Comparison of ENCODE assay signal across 25 cellular contexts in genomic region chr10:7886056-7886455, GRCh38.
DNase-seq lines count a peak whose midpoint lies in the region; ATAC-seq, FAIRE-seq and TF ChIP-seq lines count a peak whose summit lies in the region.
"Had no signal": no experiment of that assay in that cellular context is flagged by ENCODE, and none has a peak within 500 bp of the region (broad histone marks: within the 10 kb centered on the region; RNA-seq: fewer than 3 reads in every experiment).

No MANE protein-coding gene starts in this region.

- 95% methylated on average over 2 of the region's 2 CpGs for WGBS in mammary epithelial cell (ENCODE audit: low coverage, missing lambda C conversion rate)

- BruUV-seq in Calu3 (replicated peaks; lab: Mats Ljungman, UMichigan) (no TSS peak), mammary epithelial cell (replicated peaks; lab: Mats Ljungman, UMichigan) (no TSS peak)

- H3K27me3 Mint-ChIP-seq in Calu3 (ENCODE audit: unreplicated experiment): no peaks in the 10 kb centered on the region
- no peaks in the 10 kb centered on the region for H3K27me3 Mint-ChIP-seq in activated CD8-positive, alpha-beta T cell treated with anti-CD3 and anti-CD28 coated beads, Interleukin-2, amount 10 ng/mL, durations not matched to agents 7 days and 5 days (ENCODE audit: low read depth)
- no peaks in the 10 kb centered on the region for H3K27me3 Mint-ChIP-seq in activated naive CD4-positive, alpha-beta T cell treated with anti-CD3 and anti-CD28 coated beads, Interleukin-2, amount 10 ng/mL, durations not matched to agents 7 days and 5 days

- H2AFZ ChIP-seq in mammary epithelial cell (ENCODE audit: low read depth, low read length): no peak overlapping the region
- no peak overlapping the region for H2AFZ ChIP-seq in keratinocyte (ENCODE audit: control insufficient read depth, low read length)

- TF ChIP-seq CTCF in Calu3 (IDR thresholded peaks at IDR 0.05; ENCODE audit: unreplicated experiment) (no peak), HEK293 (tag by site-specific recombination; IDR thresholded peaks at IDR 0.05) (no peak), mammary epithelial cell (conservative IDR thresholded peaks at IDR 0.05 in 1 of 2, IDR thresholded peaks at IDR 0.05 in 1 of 2; ENCODE audit: extremely low read depth in 1 of 2, insufficient read depth in 1 of 2, low read depth in 1 of 2, low read length in 2 of 2) (no peak), keratinocyte (optimal IDR thresholded peaks at IDR 0.05 in 1 of 3, IDR thresholded peaks at IDR 0.05 in 1 of 3, conservative IDR thresholded peaks at IDR 0.05 in 1 of 3; ENCODE audit: extremely low read depth in 1 of 3, insufficient read depth in 2 of 3, low read length in 3 of 3) (no peak)

- no peaks in the 10 kb centered on the region for H3K36me3 Mint-ChIP-seq in Calu3 (ENCODE audit: insufficient read depth, unreplicated experiment)
- H3K36me3 Mint-ChIP-seq in activated CD8-positive, alpha-beta T cell treated with anti-CD3 and anti-CD28 coated beads, Interleukin-2, amount 10 ng/mL, durations not matched to agents 7 days and 5 days (ENCODE audit: low read depth): no peaks in the 10 kb centered on the region
- H3K36me3 Mint-ChIP-seq in activated naive CD4-positive, alpha-beta T cell treated with anti-CD3 and anti-CD28 coated beads, Interleukin-2, amount 10 ng/mL, durations not matched to agents 7 days and 5 days: no peaks in the 10 kb centered on the region

- DNase-seq in Calu3: peak; percentile 4
- DNase-seq in mammary epithelial cell: peak; percentile 7
- DNase-seq in keratinocyte (ENCODE audit: low read depth, low spot score): no peak
- DNase-seq in NCI-H1694 (lab: John Stamatoyannopoulos, UW): no peak
- no peak for DNase-seq in AG08396 (ENCODE audit: low spot score)
- DNase-seq in activated CD8-positive, alpha-beta T cell treated with anti-CD3 and anti-CD28 coated beads, Interleukin-2, amount 10 ng/mL, durations not matched to agents 7 days and 5 days: no peak
- DNase-seq in activated naive CD4-positive, alpha-beta T cell treated with anti-CD3 and anti-CD28 coated beads, Interleukin-2, amount 10 ng/mL, durations not matched to agents 7 days and 5 days: no peak
- DNase-seq: ACHN; CD8-positive, alpha-beta T cell; DMS79; Kasumi-1; MM.1S; NCI-H1092; NCI-H1436; NCI-H1930; NCI-H226; NCI-H510A treated with DMSO at 0.1 percent for 48 hours; NCI-H82; RPMI8226; SHP77 treated with DMSO at 0.1 percent for 48 hours had no signal

- H3K9me3 ChIP-seq in HEK293 (ENCODE audit: control insufficient read depth, insufficient read depth, low read depth, low read length) (no peaks in the 10 kb centered on the region), mammary epithelial cell (replicated peaks; ENCODE audit: insufficient read depth, low read length) (no peaks in the 10 kb centered on the region), keratinocyte (ENCODE audit: control insufficient read depth, low read depth, low read length) (no peaks in the 10 kb centered on the region)
- H3K9me3 ChIP-seq: BLaER1 treated with 17β-estradiol and CSF1 and Interleukin-3, amounts not matched to agents 10 nM and 100 nM had no signal

- no peaks in the 10 kb centered on the region for H4K20me1 ChIP-seq in mammary epithelial cell (ENCODE audit: insufficient read depth, low read length)
- no peaks in the 10 kb centered on the region for H4K20me1 ChIP-seq in keratinocyte (ENCODE audit: control insufficient read depth, extremely low read depth, insufficient read depth, low read length)

- H3K4me1 ChIP-seq in HEK293 (ENCODE audit: control insufficient read depth, insufficient read depth, low read length) (peaks cover 4% of the 10 kb centered on the region), mammary epithelial cell (ENCODE audit: insufficient read depth, low read length) (no peaks in the 10 kb centered on the region), keratinocyte (ENCODE audit: control insufficient read depth, extremely low read depth, insufficient read depth, low read length) (no peaks in the 10 kb centered on the region)
- H3K4me1 ChIP-seq: BLaER1 treated with 17β-estradiol and CSF1 and Interleukin-3, amounts not matched to agents 10 nM and 100 nM had no signal

- H3K4me3 Mint-ChIP-seq in Calu3 (ENCODE audit: low read depth, unreplicated experiment): no peak overlapping the region
- no peak overlapping the region for H3K4me3 Mint-ChIP-seq in activated CD8-positive, alpha-beta T cell treated with anti-CD3 and anti-CD28 coated beads, Interleukin-2, amount 10 ng/mL, durations not matched to agents 7 days and 5 days
- no peak overlapping the region for H3K4me3 Mint-ChIP-seq in activated naive CD4-positive, alpha-beta T cell treated with anti-CD3 and anti-CD28 coated beads, Interleukin-2, amount 10 ng/mL, durations not matched to agents 7 days and 5 days
- H3K4me3 Mint-ChIP-seq: CD8-positive, alpha-beta T cell had no signal

- H3K4me2 ChIP-seq in mammary epithelial cell (ENCODE audit: insufficient read depth, low read depth, low read length) (no peak overlapping the region), keratinocyte (ENCODE audit: control insufficient read depth, extremely low read depth, insufficient read depth, low read depth, low read length) (no peak overlapping the region)
- H3K4me2 ChIP-seq: BLaER1 treated with 17β-estradiol and CSF1 and Interleukin-3, amounts not matched to agents 10 nM and 100 nM had no signal

- H3K27ac Mint-ChIP-seq in Calu3 (ENCODE audit: unreplicated experiment): no peak overlapping the region
- H3K27ac Mint-ChIP-seq in activated CD8-positive, alpha-beta T cell treated with anti-CD3 and anti-CD28 coated beads, Interleukin-2, amount 10 ng/mL, durations not matched to agents 7 days and 5 days: no peak overlapping the region
- H3K27ac Mint-ChIP-seq in activated naive CD4-positive, alpha-beta T cell treated with anti-CD3 and anti-CD28 coated beads, Interleukin-2, amount 10 ng/mL, durations not matched to agents 7 days and 5 days: no peak overlapping the region
- H3K27ac Mint-ChIP-seq: CD8-positive, alpha-beta T cell had no signal

- no peak overlapping the region for H3K4me3 ChIP-seq in HEK293 (ENCODE audit: low read depth, low read length)
- no peak overlapping the region for H3K4me3 ChIP-seq in mammary epithelial cell (replicated peaks in 1 of 3; ENCODE audit: insufficient read depth in 1 of 3, low read depth in 2 of 3, low read length in 3 of 3)
- H3K4me3 ChIP-seq in keratinocyte (ENCODE audit: control insufficient read depth in 2 of 3, extremely low read depth in 1 of 3, insufficient read depth in 2 of 3, low read depth in 1 of 3, low read length in 3 of 3): no peak overlapping the region
- H3K4me3 ChIP-seq: BLaER1 treated with 17β-estradiol and CSF1 and Interleukin-3, amounts not matched to agents 10 nM and 100 nM; SK-N-MC had no signal

- POLR2A ChIA-PET in HEK293 (lab: Yijun Ruan, JAX): no interaction called here
- POLR2A ChIA-PET in activated CD8-positive, alpha-beta T cell treated with anti-CD3 and anti-CD28 coated beads, Interleukin-2, amount 10 ng/mL, durations not matched to agents 7 days and 5 days (lab: Charles Lee): no interaction called here

- H3K4me1 Mint-ChIP-seq in Calu3 (ENCODE audit: low read depth, unreplicated experiment): peaks cover 29% of the 10 kb centered on the region
- peaks cover 3% of the 10 kb centered on the region for H3K4me1 Mint-ChIP-seq in activated CD8-positive, alpha-beta T cell treated with anti-CD3 and anti-CD28 coated beads, Interleukin-2, amount 10 ng/mL, durations not matched to agents 7 days and 5 days (ENCODE audit: low read depth)
- H3K4me1 Mint-ChIP-seq in activated naive CD4-positive, alpha-beta T cell treated with anti-CD3 and anti-CD28 coated beads, Interleukin-2, amount 10 ng/mL, durations not matched to agents 7 days and 5 days: peaks cover 8% of the 10 kb centered on the region

- intact Hi-C loops in Calu3 (cut with micrococcal nuclease; ENCODE audit: unreplicated experiment) (no loop called here), mammary epithelial cell (cut with micrococcal nuclease) (no loop called here)

- H3K36me3 ChIP-seq in HEK293 (ENCODE audit: control insufficient read depth in 2 of 2, insufficient read depth in 1 of 2, low read length in 2 of 2) (no peaks in the 10 kb centered on the region), mammary epithelial cell (ENCODE audit: insufficient read depth, low read length) (no peaks in the 10 kb centered on the region), keratinocyte (ENCODE audit: control insufficient read depth in 2 of 2, extremely low read depth in 1 of 2, insufficient read depth in 2 of 2, low read length in 2 of 2) (no peaks in the 10 kb centered on the region)
- H3K36me3 ChIP-seq: BLaER1 treated with 17β-estradiol and CSF1 and Interleukin-3, amounts not matched to agents 10 nM and 100 nM had no signal

- H3K27me3 ChIP-seq in mammary epithelial cell (ENCODE audit: insufficient read depth, low read length) (no peaks in the 10 kb centered on the region), keratinocyte (ENCODE audit: control insufficient read depth, extremely low read depth, insufficient read depth, low read length) (no peaks in the 10 kb centered on the region)
- H3K27me3 ChIP-seq: BLaER1 treated with 17β-estradiol and CSF1 and Interleukin-3, amounts not matched to agents 10 nM and 100 nM had no signal

- H3K79me2 ChIP-seq in mammary epithelial cell (ENCODE audit: insufficient read depth, low read length): peaks cover 34% of the 10 kb centered on the region
- no peaks in the 10 kb centered on the region for H3K79me2 ChIP-seq in keratinocyte (ENCODE audit: control insufficient read depth, insufficient read depth, low read length)

- H3K9me1 ChIP-seq in keratinocyte (ENCODE audit: control insufficient read depth, extremely low read depth, insufficient read depth, low read length): no peaks in the 10 kb centered on the region

- in situ Hi-C loops in mammary epithelial cell (cut with MboI; ENCODE audit: low sequenced_read_pairs in 2 of 2): no loop called here

- dilution Hi-C loops in mammary epithelial cell (cut with HindIII; ENCODE audit: low sequenced_read_pairs): no loop called here
- dilution Hi-C loops in keratinocyte (cut with MboI; ENCODE audit: extremely low pct_ligation_motif_present, low sequenced_read_pairs): no loop called here

- no peak for ATAC-seq in activated CD8-positive, alpha-beta T cell treated with anti-CD3 and anti-CD28 coated beads, Interleukin-2, amount 10 ng/mL, durations not matched to agents 7 days and 5 days
- ATAC-seq: CD8-positive, alpha-beta T cell had no signal

- no peaks in the 10 kb centered on the region for H3K9me3 Mint-ChIP-seq in Calu3 (ENCODE audit: low read depth, unreplicated experiment)
- H3K9me3 Mint-ChIP-seq in activated CD8-positive, alpha-beta T cell treated with anti-CD3 and anti-CD28 coated beads, Interleukin-2, amount 10 ng/mL, durations not matched to agents 7 days and 5 days (ENCODE audit: insufficient read depth): no peaks in the 10 kb centered on the region
- H3K9me3 Mint-ChIP-seq in activated naive CD4-positive, alpha-beta T cell treated with anti-CD3 and anti-CD28 coated beads, Interleukin-2, amount 10 ng/mL, durations not matched to agents 7 days and 5 days: no peaks in the 10 kb centered on the region
- H3K9me3 Mint-ChIP-seq: CD8-positive, alpha-beta T cell had no signal

- FAIRE-seq in keratinocyte (lab: Jason Lieb, UNC): peak; percentile 5
- FAIRE-seq: D721Med, H54 had no signal

- H3K9ac ChIP-seq in mammary epithelial cell (ENCODE audit: insufficient read depth, low read length) (no peak overlapping the region), keratinocyte (ENCODE audit: control insufficient read depth, extremely low read depth, insufficient read depth, low read length) (no peak overlapping the region)
- H3K9ac ChIP-seq: BLaER1 treated with 17β-estradiol and CSF1 and Interleukin-3, amounts not matched to agents 10 nM and 100 nM had no signal

- CTCF ChIA-PET in Calu3 (lab: Charles Lee) (no interaction called here), HEK293 (lab: Yijun Ruan, JAX) (interaction anchor here (0.6 to 0.7 kb wide), 3 partner anchors 10 to 157 kb away, joined by 3 to 5 read pairs (median 4); no protein-coding TSS in a partner anchor), mammary epithelial cell (lab: Charles Lee; ENCODE audit: low non-redundant PET) (no interaction called here)
- CTCF ChIA-PET in activated CD8-positive, alpha-beta T cell treated with anti-CD3 and anti-CD28 coated beads, Interleukin-2, amount 10 ng/mL, durations not matched to agents 7 days and 5 days (lab: Charles Lee): no interaction called here
- CTCF ChIA-PET in activated naive CD4-positive, alpha-beta T cell treated with anti-CD3 and anti-CD28 coated beads, Interleukin-2, amount 10 ng/mL, durations not matched to agents 7 days and 5 days (lab: Charles Lee): interaction anchor here (1.1 kb wide), 1 partner anchor 12 kb away, joined by 3 read pairs; no protein-coding TSS in a partner anchor

- H3K27ac ChIP-seq in HEK293 (ENCODE audit: extremely low read depth, low read depth, low read length) (no peak overlapping the region), mammary epithelial cell (ENCODE audit: insufficient read depth, low read depth, low read length) (no peak overlapping the region), keratinocyte (ENCODE audit: control insufficient read depth, insufficient read depth, low read length) (no peak overlapping the region)
- H3K27ac ChIP-seq: BLaER1 treated with 17β-estradiol and CSF1 and Interleukin-3, amounts not matched to agents 10 nM and 100 nM; SK-N-MC had no signal

Comparison
In these comparisons a context has a peak if more than half of its experiments do, and no peak if none do; other contexts are left out.
1. DNase-seq: peak in Calu3 (single experiment) and mammary epithelial cell (single experiment); none in keratinocyte (single experiment), NCI-H1694 (single experiment), AG08396 (single experiment), activated CD8-positive, alpha-beta T cell treated with anti-CD3 and anti-CD28 coated beads, Interleukin-2, amount 10 ng/mL, durations not matched to agents 7 days and 5 days (single experiment) and activated naive CD4-positive, alpha-beta T cell treated with anti-CD3 and anti-CD28 coated beads, Interleukin-2, amount 10 ng/mL, durations not matched to agents 7 days and 5 days (single experiment).
2. CTCF ChIA-PET loops: an anchor here in HEK293 (0.6 to 0.7 kb wide) and activated naive CD4-positive, alpha-beta T cell treated with anti-CD3 and anti-CD28 coated beads, Interleukin-2, amount 10 ng/mL, durations not matched to agents 7 days and 5 days (1.1 kb wide); none called in Calu3, mammary epithelial cell and activated CD8-positive, alpha-beta T cell treated with anti-CD3 and anti-CD28 coated beads, Interleukin-2, amount 10 ng/mL, durations not matched to agents 7 days and 5 days.